ENCODE assay signal across 19 cellular contexts in the genomic region with DNA sequence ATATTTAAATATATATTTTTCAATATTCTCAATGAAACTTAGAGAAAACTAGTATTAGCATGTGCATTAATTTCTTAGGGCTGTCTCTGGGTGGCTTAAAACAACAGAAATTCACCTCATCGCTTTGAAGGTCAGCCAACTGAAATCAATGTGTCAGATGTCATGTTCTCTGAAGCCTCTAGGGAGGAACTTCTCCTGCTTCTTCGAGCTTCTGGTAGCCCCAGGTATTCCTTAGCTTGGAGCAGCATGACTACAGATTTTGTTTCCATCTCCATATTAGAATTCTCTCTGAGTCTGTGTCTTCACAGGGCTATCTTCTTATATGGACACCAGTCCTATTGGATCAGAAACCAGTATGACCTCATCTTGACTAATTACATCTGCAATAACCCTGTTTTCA.
"Had no signal": no experiment of that assay in that cellular context is flagged by ENCODE, and none has a peak within 500 bp of the region (broad histone marks: within the 10 kb centered on the region; RNA-seq: fewer than 3 reads in every experiment).

No MANE protein-coding gene starts in this region.

- DNase-seq: effector memory CD4-positive, alpha-beta T cell; foreskin keratinocyte; left colon; left ventricle myocardium superior; mesenchymal stem cell; naive B cell; nephron progenitor cell; psoas muscle; retina; right lobe of liver; stimulated activated CD4-positive, alpha-beta T cell treated with anti-CD3 and anti-CD28 coated beads, Interleukin-4, amount 100 ng/mL, for 1 hour; stimulated activated CD8-positive, alpha-beta memory T cell treated with anti-CD3 and anti-CD28 coated beads, Interleukin-4, amount 100 ng/mL, for 48 hours; stimulated activated naive CD8-positive, alpha-beta T cell treated with anti-CD3 and anti-CD28 coated beads, Interleukin-15, Interleukin-2, amounts not matched to agents 100 U/mL and 50 U/mL, for 24 hours; thyroid gland had no signal

- H3K36me3 ChIP-seq: right lobe of liver, suprapubic skin, thyroid gland had no signal

- H3K27me3 ChIP-seq: foreskin keratinocyte, hepatocyte, right lobe of liver, suprapubic skin, thyroid gland had no signal

- H3K79me2 ChIP-seq: hepatocyte had no signal

- H3K4me2 ChIP-seq: hepatocyte had no signal

- ATAC-seq: foreskin keratinocyte; left colon; left ventricle myocardium superior; psoas muscle; right lobe of liver; stimulated activated effector memory CD8-positive, alpha-beta T cell treated with anti-CD3 and anti-CD28 coated beads, Interleukin-12 subunit alpha, Interleukin-12 subunit beta, amount 100 ng/mL, for 72 hours; stimulated activated naive CD8-positive, alpha-beta T cell treated with anti-CD3 and anti-CD28 coated beads, Interleukin-15, Interleukin-2, amounts not matched to agents 100 U/mL and 50 U/mL, for 24 hours had no signal

- H3K27ac ChIP-seq: epithelial cell of prostate, foreskin keratinocyte, hepatocyte, psoas muscle, right lobe of liver, suprapubic skin, thyroid gland had no signal

- H3K4me3 ChIP-seq: hepatocyte, lung, psoas muscle, right lobe of liver, suprapubic skin, thyroid gland had no signal

- H3K4me1 ChIP-seq: foreskin keratinocyte, psoas muscle, right lobe of liver, suprapubic skin, thyroid gland had no signal
